8 cellular contexts compared by ENCODE assay signal in genomic region chr11:64094463-64095223, GRCh38. TPM values are rescaled to one million over a fixed set of nuclear protein-coding genes. Genes with fewer than 3 reads are reported as not detected.
DNase-seq lines count a peak whose midpoint lies in the region; ATAC-seq, FAIRE-seq and TF ChIP-seq lines count a peak whose summit lies in the region.

No MANE protein-coding gene starts in this region.

- no TSS peak for BruUV-seq in PC-9 (replicated peaks; lab: Mats Ljungman, UMichigan)

- POLR2A ChIA-PET in PC-9 (lab: Charles Lee; ENCODE audit: unreplicated experiment) = interaction anchor here (0.5 to 0.6 kb wide), 2 partner anchors 21 to 327 kb away, joined by 6 to 12 read pairs; no protein-coding TSS in a partner anchor

- CTCF ChIA-PET in PC-9 (lab: Charles Lee) = interaction anchor here (0.7 kb wide), 1 partner anchor 64 kb away, joined by 3 read pairs; no protein-coding TSS in a partner anchor

- TF ChIP-seq CTCF in PC-9 (conservative IDR thresholded peaks at IDR 0.05) (no peak; the same call in 1 of the 2 replicates), sigmoid colon (IDR thresholded peaks at IDR 0.05) (no peak)

- no peak overlapping the region for H2AFZ ChIP-seq in PC-9

- WGBS in sigmoid colon, 2 donors = 74 to 90% methylated on average over 19 of the region's 19 CpGs

- H3K27ac ChIP-seq in PC-9 (peak overlapping the region; percentile 27; the same call in 1 of the 2 replicates), sigmoid colon (peak overlapping the region; percentile 53 to 86 (median 80))

- intact Hi-C loops in PC-9 (cut with micrococcal nuclease; ENCODE audit: unreplicated experiment) (no loop called here), sigmoid colon (cut with DNase I) (loop anchor here (5.0 kb wide), 1 partner anchor 43 kb away; no protein-coding TSS in a partner anchor)

- no peaks in the 10 kb centered on the region for H3K79me2 ChIP-seq in PC-9 (ENCODE audit: low read depth)

- peaks cover 30% of the 10 kb centered on the region for H3F3A ChIP-seq in PC-9 (ENCODE audit: insufficient read depth, low read depth)

- peak; percentile 42 for DNase-seq in GM03348 (ENCODE audit: low spot score)
- peak; percentile 84 to 86 for DNase-seq in PC-9
- DNase-seq in sigmoid colon = peak; percentile 83
- no peak for DNase-seq in frontal cortex (ENCODE audit: low spot score in 2 of 2)

- no peak overlapping the region for H3K4me3 ChIP-seq in PC-9
- no peak overlapping the region for H3K4me3 ChIP-seq in sigmoid colon

- H3K4me2 ChIP-seq in PC-9 = peak overlapping the region; percentile 48

- H3K27me3 ChIP-seq in PC-9 (ENCODE audit: insufficient read depth, low read depth) (no peaks in the 10 kb centered on the region), sigmoid colon (no peaks in the 10 kb centered on the region)

- ATAC-seq in esophagus mucosa (peak; percentile 84), GM21367 (IDR thresholded peaks at IDR 0.05; ENCODE audit: unreplicated experiment) (no peak), GM18909 (IDR thresholded peaks at IDR 0.05; ENCODE audit: poor library complexity, unreplicated experiment) (no peak), GM19023 (IDR thresholded peaks at IDR 0.05; ENCODE audit: unreplicated experiment) (no peak)

- H4K20me1 ChIP-seq in PC-9 (ENCODE audit: insufficient read depth) = peaks cover 25% of the 10 kb centered on the region

- peaks cover 50% of the 10 kb centered on the region for H3K4me1 ChIP-seq in PC-9 (replicated peaks; ENCODE audit: insufficient read depth)
- H3K4me1 ChIP-seq in sigmoid colon = peaks cover 0 to 74% (median 54%) of the 10 kb centered on the region in 4 donors

- no peak for FAIRE-seq in frontal cortex (lab: Jason Lieb, UNC)

- H3K36me3 ChIP-seq in PC-9 (ENCODE audit: low read depth) (no peaks in the 10 kb centered on the region), sigmoid colon (no peaks in the 10 kb centered on the region)

- H3K9me2 ChIP-seq in PC-9 (ENCODE audit: insufficient read depth) = no peaks in the 10 kb centered on the region

- H3K9me3 ChIP-seq in PC-9 (ENCODE audit: insufficient read depth, low read depth) (no peaks in the 10 kb centered on the region), sigmoid colon (no peaks in the 10 kb centered on the region)

- no peak for TF ChIP-seq POLR2A in sigmoid colon (IDR thresholded peaks at IDR 0.05)

- TF ChIP-seq EP300 in sigmoid colon (IDR thresholded peaks at IDR 0.05) = no peak

RNA-seq across cellular contexts. Expression of gene FLRT1, which starts 58.9 kb away (rescaled TPM):
- total RNA-seq in PC-9 (2021) (0.25 and 0.44 TPM in 2 replicates), esophagus mucosa (not detected), sigmoid colon (1 to 10 TPM in 3 of 4 donors, under 1 TPM in 1; 0.99 to 6.9 (median 3.1) TPM), frontal cortex (4.5 TPM)
- under 1 TPM in 1 of 3 donors, not detected in 2; 0.66 TPM for polyA plus RNA-seq in sigmoid colon

Comparison
In these comparisons a context has a peak if more than half of its experiments do, and no peak if none do; other contexts are left out.
1. DNase-seq: peak in GM03348 (single experiment), PC-9 (2 of 2) and sigmoid colon (single experiment); none in frontal cortex (0 of 2).